8 cellular contexts compared by ENCODE assay signal in the genomic region with DNA sequence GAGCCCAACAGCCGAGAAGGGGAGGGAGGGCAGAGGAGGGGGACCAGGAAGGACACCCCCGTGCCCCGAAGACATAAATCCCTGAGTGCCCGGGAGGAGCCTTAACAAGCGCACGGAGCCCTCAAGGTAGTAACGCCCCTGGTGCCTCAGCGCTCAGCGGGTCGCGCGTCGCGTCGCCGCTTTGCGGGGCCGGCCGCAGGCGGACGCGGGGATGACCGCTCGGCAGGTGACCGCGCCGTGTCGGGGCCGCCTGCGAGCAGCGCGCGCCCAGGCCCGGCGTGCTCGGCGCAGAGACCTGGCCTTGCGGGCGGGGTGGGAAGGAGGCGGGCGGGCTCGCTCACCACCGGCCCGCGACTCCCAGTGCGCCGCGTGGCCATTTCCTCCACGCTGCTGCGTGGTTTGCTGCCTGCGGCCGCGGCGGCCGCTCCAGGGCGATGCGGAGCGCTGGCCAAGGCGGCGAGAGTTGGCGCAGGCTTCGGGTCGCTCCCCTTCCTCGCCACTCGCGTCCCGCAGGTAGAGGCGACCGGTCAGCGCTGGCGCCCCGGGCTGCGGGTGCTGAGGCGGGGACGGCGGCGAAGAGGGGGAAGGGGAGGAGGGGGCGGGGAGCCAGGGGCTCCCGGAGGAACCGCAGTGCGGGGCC. TPM values are rescaled to one million over a fixed set of nuclear protein-coding genes. Genes with fewer than 3 reads are reported as not detected.
DNase-seq lines count a peak whose midpoint lies in the region; ATAC-seq and TF ChIP-seq lines count a peak whose summit lies in the region.

No MANE protein-coding gene starts in this region.

- peaks cover 16 to 28% (median 19%) of the 10 kb centered on the region in 4 donors for H3K4me1 Mint-ChIP-seq in CD4-positive, alpha-beta memory T cell
- no peaks in the 10 kb centered on the region for H3K4me1 Mint-ChIP-seq in HFFc6 (ENCODE audit: low read depth)

- H4K20me1 ChIP-seq in hepatocyte (ENCODE audit: insufficient read depth, poor library complexity, severe bottlenecking) = no peaks in the 10 kb centered on the region

- H3K4me3 Mint-ChIP-seq in CD4-positive, alpha-beta memory T cell = peak overlapping the region; percentile 83 to 96 (median 86)
- no peak overlapping the region for H3K4me3 Mint-ChIP-seq in HFFc6

- peaks cover 18% of the 10 kb centered on the region for H3K4me1 ChIP-seq in CD4-positive, alpha-beta memory T cell (ENCODE audit: insufficient read depth, low read length)
- peaks cover 0 to 6% of the 10 kb centered on the region in 2 donors for H3K4me1 ChIP-seq in adrenal gland (replicated peaks in 1 of 2)
- H3K4me1 ChIP-seq in hepatocyte (ENCODE audit: insufficient read depth) = no peaks in the 10 kb centered on the region

- H3K9me3 Mint-ChIP-seq in CD4-positive, alpha-beta memory T cell = no peaks in the 10 kb centered on the region
- peaks cover 13% of the 10 kb centered on the region for H3K9me3 Mint-ChIP-seq in HFFc6

- H3K9me2 ChIP-seq in hepatocyte (replicated peaks; ENCODE audit: insufficient read depth) = no peaks in the 10 kb centered on the region

- intact Hi-C loops in CD4-positive, alpha-beta memory T cell (cut with micrococcal nuclease) = loop anchor here (2.0 kb wide), 1 partner anchor 1017 kb away; the partner anchor contains the start of gene TIGD2
- intact Hi-C loops in adrenal gland (cut with DNase I) = no loop called here

- no peaks in the 10 kb centered on the region for H3K27me3 ChIP-seq in CD4-positive, alpha-beta memory T cell (ENCODE audit: insufficient read depth, low read length)
- H3K27me3 ChIP-seq in adrenal gland = no peaks in the 10 kb centered on the region
- no peaks in the 10 kb centered on the region for H3K27me3 ChIP-seq in hepatocyte

- peak; percentile 26 for ATAC-seq in GM19397 (IDR thresholded peaks at IDR 0.05; ENCODE audit: unreplicated experiment)
- peak; percentile 29 for ATAC-seq in HG03354 (IDR thresholded peaks at IDR 0.05; ENCODE audit: poor library complexity, severe bottlenecking, unreplicated experiment)

- POLR2A ChIA-PET in CD4-positive, alpha-beta memory T cell (lab: Charles Lee; ENCODE audit: partially characterized antibody) = interaction anchor here (0.7 kb wide), 1 partner anchor 83 kb away, joined by 3 read pairs; no protein-coding TSS in a partner anchor

- H3K27me3 Mint-ChIP-seq in CD4-positive, alpha-beta memory T cell = peaks cover 25 to 27% of the 10 kb centered on the region in 2 donors
- H3K27me3 Mint-ChIP-seq in HFFc6 (ENCODE audit: insufficient read depth) = peaks cover 2% of the 10 kb centered on the region; the same call in 1 of the 2 replicates

- H3K27ac ChIP-seq in CD4-positive, alpha-beta memory T cell (ENCODE audit: low read depth, low read length) = no peak overlapping the region
- peak overlapping the region in 3 of 5 donors; percentile 28 to 69 (median 63) for H3K27ac ChIP-seq in adrenal gland
- H3K27ac ChIP-seq in hepatocyte = peak overlapping the region; percentile 84

- peak overlapping the region; percentile 79 for H2AFZ ChIP-seq in hepatocyte

- H3K9me3 ChIP-seq in CD4-positive, alpha-beta memory T cell (ENCODE audit: control insufficient read depth in 1 of 2, low read length in 2 of 2) = no peaks in the 10 kb centered on the region
- H3K9me3 ChIP-seq in adrenal gland (replicated peaks in 1 of 3) (no peaks in the 10 kb centered on the region), hepatocyte (ENCODE audit: low read depth) (no peaks in the 10 kb centered on the region)

- no peak for TF ChIP-seq POLR2A in adrenal gland (IDR thresholded peaks at IDR 0.05)

- peaks cover 27% of the 10 kb centered on the region for H3K79me2 ChIP-seq in hepatocyte

- TF ChIP-seq CTCF in adrenal gland (IDR thresholded peaks at IDR 0.05) (no peak), hepatocyte (IDR thresholded peaks at IDR 0.05; ENCODE audit: poor library complexity) (no peak), HFFc6 (IDR thresholded peaks at IDR 0.05) (no peak)

- peak overlapping the region in 1 of 2 donors; percentile 43 for H3K4me3 ChIP-seq in CD4-positive, alpha-beta memory T cell (ENCODE audit: low read length in 2 of 2)
- H3K4me3 ChIP-seq in adrenal gland (peak overlapping the region in 2 of 4 donors; percentile 17 to 55), hepatocyte (peak overlapping the region; percentile 54), skeletal muscle cell (ENCODE audit: low read depth, low read length) (peak overlapping the region; percentile 44)

- DNase-seq in CD4-positive, alpha-beta memory T cell = no peak
- DNase-seq in adrenal gland = peak in 1 of 7 donors; percentile 14
- peak; percentile 63 for DNase-seq in hepatocyte (ENCODE audit: low spot score)
- no peak for DNase-seq in skeletal muscle cell (ENCODE audit: low read depth)
- no peak for DNase-seq in HFFc6
- DNase-seq in stimulated activated CD4-positive, alpha-beta T cell treated with anti-CD3 and anti-CD28 coated beads, Interleukin-4, amount 100 ng/mL, for 1 hour = no peak

- peak overlapping the region; percentile 79 for H3K4me2 ChIP-seq in hepatocyte

- H3K27ac Mint-ChIP-seq in CD4-positive, alpha-beta memory T cell = peak overlapping the region in 6 of 7 donors; percentile 54 to 93 (median 74)
- H3K27ac Mint-ChIP-seq in HFFc6 = no peak overlapping the region

- no peaks in the 10 kb centered on the region for H3K36me3 ChIP-seq in CD4-positive, alpha-beta memory T cell (ENCODE audit: insufficient read depth, low read length)
- H3K36me3 ChIP-seq in adrenal gland (replicated peaks in 1 of 2) = no peaks in the 10 kb centered on the region
- H3K36me3 ChIP-seq in hepatocyte (replicated peaks; ENCODE audit: insufficient read depth, low read depth) = no peaks in the 10 kb centered on the region

- H3K36me3 Mint-ChIP-seq in CD4-positive, alpha-beta memory T cell = no peaks in the 10 kb centered on the region
- H3K36me3 Mint-ChIP-seq in HFFc6 (ENCODE audit: low read depth) = no peaks in the 10 kb centered on the region

- CTCF ChIA-PET in CD4-positive, alpha-beta memory T cell (lab: Charles Lee; ENCODE audit: partially characterized antibody) = no interaction called here

- WGBS in adrenal gland, 4 donors = 1 to 3% (median 1%) methylated on average over 10 to 81 of the region's 81 CpGs
- WGBS in hepatocyte (ENCODE audit: low lambda C conversion rate, missing lambda C conversion rate) = 1% methylated on average over 49 of the region's 81 CpGs

RNA-seq across cellular contexts. Expression of gene CCSER1, which starts 0.6 kb away (rescaled TPM):
- 1 to 10 TPM; 1.7 to 2.0 TPM for total RNA-seq in CD4-positive, alpha-beta memory T cell
- polyA plus RNA-seq in CD4-positive, alpha-beta memory T cell = under 1 TPM in 1 of 2 donors, not detected in 1; 0.47 TPM
- total RNA-seq in adrenal gland (10 to 100 TPM in 1 of 8 donors, 1 to 10 TPM in 3, under 1 TPM in 3, not detected in 1; 0.14 to 11.7 (median 2.3) TPM), hepatocyte (21.8 and 23.4 TPM in 2 replicates)
- polyA plus RNA-seq in adrenal gland (1 to 10 TPM in 2 of 3 donors, under 1 TPM in 1; 0.24 to 3.6 (median 2.3) TPM), hepatocyte (4.7 and 5.2 TPM in 2 replicates)
- not detected for total RNA-seq in HFFc6 (2021; fragmentation: NEBNext Ultra II Directional; extraction: Animal tissue kit (Norgen Biotek cat#: 25700))
